ENCODE assay signal across 14 cellular contexts in the genomic region with DNA sequence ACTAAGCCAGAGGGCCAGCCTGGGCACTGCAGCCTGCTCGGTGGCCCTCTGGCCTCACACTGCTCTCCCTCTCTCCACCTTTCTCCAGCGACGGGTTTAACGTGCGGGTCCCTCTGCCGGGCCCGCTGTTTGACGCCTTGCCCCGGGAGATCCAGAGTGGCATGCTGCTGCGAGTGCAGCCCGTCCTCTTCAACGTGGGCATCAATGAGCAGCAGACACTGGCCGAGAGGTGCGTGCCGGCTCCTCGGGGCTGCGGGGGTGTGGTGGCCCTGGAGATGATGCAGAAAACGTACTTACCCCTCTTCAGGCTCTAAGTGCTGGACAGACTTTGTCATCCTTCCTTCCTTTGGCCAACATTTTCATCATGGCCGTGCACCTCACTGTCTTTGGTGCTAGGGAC.
"Had no signal": no experiment of that assay in that cellular context is flagged by ENCODE, and none has a peak within 500 bp of the region (broad histone marks: within the 10 kb centered on the region; RNA-seq: fewer than 3 reads in every experiment).

No MANE protein-coding gene starts in this region.

- H3K4me1 ChIP-seq: breast epithelium had no signal

- H3K27ac Mint-ChIP-seq: stimulated activated naive B cell treated with anti-CD40 and anti-IgM and Interleukin-4, amounts not matched to agents 10 μg/mL and 1 μg/mL and 100 μg/mL, for 72 hours had no signal

- H3K4me3 ChIP-seq: breast epithelium, lung, ovary, spleen, thyroid gland had no signal

- H3K36me3 ChIP-seq: ovary had no signal

- H3K9me3 Mint-ChIP-seq: activated T-cell treated with anti-CD3 and anti-CD28 coated beads, Interleukin-2, amount 50 U/mL, for 4 hours; stimulated activated naive B cell treated with anti-CD40 and anti-IgM and Interleukin-4, amounts not matched to agents 10 μg/mL and 1 μg/mL and 100 μg/mL, for 72 hours had no signal

- H3K27me3 Mint-ChIP-seq: stimulated activated naive B cell treated with anti-CD40 and anti-IgM and Interleukin-4, amounts not matched to agents 10 μg/mL and 1 μg/mL and 100 μg/mL, for 72 hours had no signal

- H3K4me3 Mint-ChIP-seq: activated T-cell treated with anti-CD3 and anti-CD28 coated beads, Interleukin-2, amount 50 U/mL, for 4 hours; stimulated activated naive B cell treated with anti-CD40 and anti-IgM and Interleukin-4, amounts not matched to agents 10 μg/mL and 1 μg/mL and 100 μg/mL, for 72 hours had no signal

- H3K9me3 ChIP-seq: breast epithelium, ovary, spleen, thyroid gland had no signal

- H3K27me3 ChIP-seq: breast epithelium, ovary, spleen, thyroid gland had no signal

- DNase-seq: activated CD4-positive, alpha-beta T cell treated with anti-CD3 and anti-CD28 coated beads for 1 hour; activated CD4-positive, alpha-beta T cell treated with anti-CD3 and anti-CD28 coated beads, Interleukin-2, amount 50 U/mL, for 48 hours; activated T-cell treated with anti-CD3 and anti-CD28 coated beads, Interleukin-2, amount 50 U/mL, for 4 hours; cerebellar nuclear complex; effector CD4-positive, alpha-beta T cell; midbrain; ovary; spleen; stimulated activated CD4-positive, alpha-beta T cell treated with anti-CD3 and anti-CD28 coated beads, Interleukin-4, amount 100 ng/mL, for 4 hours; stimulated activated naive B cell treated with anti-CD40 and anti-IgM and Interleukin-4, amounts not matched to agents 10 μg/mL and 1 μg/mL and 100 μg/mL, for 72 hours; thyroid gland; WERI-Rb-1 had no signal

- H3K27ac ChIP-seq: breast epithelium, ovary, spleen, thyroid gland, WERI-Rb-1 had no signal

- ATAC-seq: activated T-cell treated with anti-CD3 and anti-CD28 coated beads, Interleukin-2, amount 50 U/mL, for 4 hours; stimulated activated naive B cell treated with anti-CD40 and anti-IgM and Interleukin-4, amounts not matched to agents 10 μg/mL and 1 μg/mL and 100 μg/mL, for 72 hours had no signal
